25 cellular contexts compared by ENCODE assay signal in genomic region chr21:36465481-36465880, GRCh38. TPM values are rescaled to one million over a fixed set of nuclear protein-coding genes. Genes with fewer than 3 reads are reported as not detected.
"Had no signal": no experiment of that assay in that cellular context is flagged by ENCODE, and none has a peak within 500 bp of the region (broad histone marks: within the 10 kb centered on the region; RNA-seq: fewer than 3 reads in every experiment).

No MANE protein-coding gene starts in this region.

- H3K4me1 ChIP-seq: SJSA1 had no signal

- H3K9me3 ChIP-seq: body of pancreas, SJSA1 had no signal

- H3K36me3 ChIP-seq: SJSA1 had no signal

- H3K4me3 ChIP-seq: body of pancreas, SJSA1 had no signal

- H3K27ac ChIP-seq: body of pancreas, SJSA1 had no signal

- DNase-seq: activated CD4-positive, alpha-beta T cell treated with anti-CD3 and anti-CD28 coated beads for 1 hour; activated CD4-positive, alpha-beta T cell treated with anti-CD3 and anti-CD28 coated beads, Interleukin-2, amount 10 ng/mL, durations not matched to agents 24 days and 14 days; activated CD4-positive, alpha-beta T cell treated with anti-CD3 and anti-CD28 coated beads, Interleukin-2, amount 50 U/mL, for 48 hours; activated CD8-positive, alpha-beta memory T cell treated with anti-CD3 and anti-CD28 coated beads, Interleukin-2, amount 10 ng/mL, durations not matched to agents 7 days and 5 days; activated effector memory CD4-positive, alpha-beta T cell treated with Interleukin-2 at 50 U/mL for 16 hours; activated naive CD4-positive, alpha-beta T cell; activated T-cell treated with anti-CD3 and anti-CD28 coated beads, Interleukin-2, amount 50 U/mL, for 24 hours; aorta; body of pancreas; Karpas-422; MM.1S; NCI-H1105; NCI-H1436 treated with DMSO at 0.1 percent for 48 hours; NCI-H187; NCI-H2081; NCI-H510A treated with DMSO at 0.1 percent for 48 hours; NCI-H69; NK-92 treated with Interleukin-12 subunit alpha and Interleukin-12 subunit beta, amount 100 ng/mL, for 24 hours; OCI-M1; SHP77 had no signal

- FAIRE-seq: bronchial epithelial cell, RCC 7860 had no signal

- H3K27me3 ChIP-seq: body of pancreas, SJSA1 had no signal

RNA-seq across cellular contexts. Expression of gene CLDN14, which starts 14.4 kb away (rescaled TPM):
- total RNA-seq: activated CD4-positive, alpha-beta T cell treated with anti-CD3 and anti-CD28 coated beads, Interleukin-2, amount 10 ng/mL, durations not matched to agents 24 days and 14 days; activated CD8-positive, alpha-beta memory T cell treated with anti-CD3 and anti-CD28 coated beads, Interleukin-2, amount 10 ng/mL, durations not matched to agents 7 days and 5 days; activated T-helper 1 cell treated with anti-CD3 and anti-CD28 coated beads, Interleukin-12 subunit alpha, Interleukin-12 subunit beta, Interleukin-2, Interleukin-4 antibody, amounts not matched to agents 30 ng/mL and 10 ng/mL and 1 ng/mL, durations not matched to agents 14 hours and 24 hours and 36 hours; bronchial epithelial cell; SJSA1; WTC11 had no signal
